ENCODE assay signal across 16 cellular contexts in genomic region chr3:69770976-69771634, GRCh38. TPM values are rescaled to one million over a fixed set of nuclear protein-coding genes. Genes with fewer than 3 reads are reported as not detected.
DNase-seq lines count a peak whose midpoint lies in the region; TF ChIP-seq lines count a peak whose summit lies in the region.
"Had no signal": no experiment of that assay in that cellular context is flagged by ENCODE, and none has a peak within 500 bp of the region (broad histone marks: within the 10 kb centered on the region; RNA-seq: fewer than 3 reads in every experiment).

No MANE protein-coding gene starts in this region.

- peak overlapping the region; percentile 80 for H3K27ac ChIP-seq in mesodermal cell (ENCODE audit: low read depth, low read length, severe bottlenecking)
- H3K27ac ChIP-seq: coronary artery had no signal

- no peak overlapping the region for H3K27ac Mint-ChIP-seq in glutamatergic neuron (ENCODE audit: unreplicated experiment)
- H3K27ac Mint-ChIP-seq: activated T-cell treated with anti-CD3 and anti-CD28 coated beads, Interleukin-2, amount 50 U/mL, for 72 hours; naive B cell had no signal

- no peaks in the 10 kb centered on the region for H3K27me3 Mint-ChIP-seq in glutamatergic neuron (ENCODE audit: unreplicated experiment)

- H3K4me3 Mint-ChIP-seq in glutamatergic neuron (ENCODE audit: unreplicated experiment) = no peak overlapping the region
- H3K4me3 Mint-ChIP-seq: activated T-cell treated with anti-CD3 and anti-CD28 coated beads, Interleukin-2, amount 50 U/mL, for 72 hours; naive B cell had no signal

- no peaks in the 10 kb centered on the region for H3K4me1 Mint-ChIP-seq in glutamatergic neuron (ENCODE audit: low read depth, unreplicated experiment)
- H3K4me1 Mint-ChIP-seq: naive B cell had no signal

- WGBS in mesodermal cell (ENCODE audit: insufficient coverage in 2 of 2), 2 experiments = 100% methylated on average over 2 of the region's 6 CpGs; no CpG with 5 or more reads in 1 of the 2 experiments

- TF ChIP-seq CTCF in epithelial cell of esophagus (IDR thresholded peaks at IDR 0.05; ENCODE audit: insufficient read depth, low read depth, low read length, missing control alignments) (no peak), glutamatergic neuron (IDR thresholded peaks at IDR 0.05; ENCODE audit: partially characterized antibody, unreplicated experiment) (no peak)

- peaks cover 4% of the 10 kb centered on the region for H3K36me3 Mint-ChIP-seq in glutamatergic neuron (ENCODE audit: unreplicated experiment)
- H3K36me3 Mint-ChIP-seq: naive B cell had no signal

- H3K4me3 ChIP-seq in epithelial cell of esophagus (ENCODE audit: low read length) = no peak overlapping the region
- H3K4me3 ChIP-seq in mesodermal cell (ENCODE audit: extremely low read depth, insufficient read depth, low read length, poor library complexity, severe bottlenecking) = no peak overlapping the region
- H3K4me3 ChIP-seq: coronary artery had no signal

- no peaks in the 10 kb centered on the region for H3K36me3 ChIP-seq in mesodermal cell (ENCODE audit: control insufficient read depth, insufficient read depth, low read length)

- H3K9me3 Mint-ChIP-seq in glutamatergic neuron (ENCODE audit: unreplicated experiment) = no peaks in the 10 kb centered on the region
- H3K9me3 Mint-ChIP-seq: naive B cell had no signal

- peaks cover 18% of the 10 kb centered on the region for H3K4me1 ChIP-seq in mesodermal cell (ENCODE audit: control insufficient read depth, insufficient read depth, low read length, poor library complexity, severe bottlenecking)

- no peaks in the 10 kb centered on the region for H3K9me3 ChIP-seq in mesodermal cell (ENCODE audit: control insufficient read depth, low read length)

- DNase-seq in Daoy (ENCODE audit: low read depth) (peak; percentile 36), M059J (ENCODE audit: low read depth) (peak; percentile 87), epithelial cell of esophagus (ENCODE audit: low read depth) (peak; percentile 59), glutamatergic neuron (no peak), DMS79 treated with DMSO at 0.1 percent for 48 hours (lab: John Stamatoyannopoulos, UW) (no peak), NCI-H524 treated with DMSO at 0.1 percent for 48 hours (lab: John Stamatoyannopoulos, UW) (no peak), OCI-M1 (lab: John Stamatoyannopoulos, UW) (no peak)
- DNase-seq: activated T-cell treated with anti-CD3 and anti-CD28 coated beads, Interleukin-2, amount 50 U/mL, for 72 hours; Kasumi-1; naive B cell; NCI-H187; NCI-H748 treated with DMSO at 0.1 percent for 48 hours; SHP77 treated with DMSO at 0.1 percent for 48 hours; stimulated activated CD4-positive, alpha-beta T cell treated with anti-CD3 and anti-CD28 coated beads, Interleukin-2, amount 100 ng/mL, for 48 hours had no signal

RNA-seq across cellular contexts. Expression of gene MITF, which starts 31.8 kb away (rescaled TPM):
- total RNA-seq in Daoy (2014; rRNA removed; shearing (Covaris generic)) = 3.6 and 11.4 TPM in 2 replicates
- 6.3 and 11.7 TPM in 2 replicates for total RNA-seq in M059J (2014; rRNA removed; shearing (Covaris generic))
- polyA plus RNA-seq in mesodermal cell (2013, experiment 1 of 2) = 4.1 TPM
- polyA plus RNA-seq in mesodermal cell (2013, experiment 2 of 2) = 3.2 TPM
- total RNA-seq in glutamatergic neuron (ENCODE audit: unreplicated experiment) = 0.25 TPM

Comparison
In these comparisons a context has a peak if more than half of its experiments do, and no peak if none do; other contexts are left out.
1. DNase-seq: peak in Daoy (single experiment), M059J (single experiment) and epithelial cell of esophagus (single experiment); none in glutamatergic neuron (single experiment), DMS79 treated with DMSO at 0.1 percent for 48 hours (single experiment), NCI-H524 treated with DMSO at 0.1 percent for 48 hours (single experiment) and OCI-M1 (single experiment).